8 cellular contexts compared by ENCODE assay signal in the genomic region with DNA sequence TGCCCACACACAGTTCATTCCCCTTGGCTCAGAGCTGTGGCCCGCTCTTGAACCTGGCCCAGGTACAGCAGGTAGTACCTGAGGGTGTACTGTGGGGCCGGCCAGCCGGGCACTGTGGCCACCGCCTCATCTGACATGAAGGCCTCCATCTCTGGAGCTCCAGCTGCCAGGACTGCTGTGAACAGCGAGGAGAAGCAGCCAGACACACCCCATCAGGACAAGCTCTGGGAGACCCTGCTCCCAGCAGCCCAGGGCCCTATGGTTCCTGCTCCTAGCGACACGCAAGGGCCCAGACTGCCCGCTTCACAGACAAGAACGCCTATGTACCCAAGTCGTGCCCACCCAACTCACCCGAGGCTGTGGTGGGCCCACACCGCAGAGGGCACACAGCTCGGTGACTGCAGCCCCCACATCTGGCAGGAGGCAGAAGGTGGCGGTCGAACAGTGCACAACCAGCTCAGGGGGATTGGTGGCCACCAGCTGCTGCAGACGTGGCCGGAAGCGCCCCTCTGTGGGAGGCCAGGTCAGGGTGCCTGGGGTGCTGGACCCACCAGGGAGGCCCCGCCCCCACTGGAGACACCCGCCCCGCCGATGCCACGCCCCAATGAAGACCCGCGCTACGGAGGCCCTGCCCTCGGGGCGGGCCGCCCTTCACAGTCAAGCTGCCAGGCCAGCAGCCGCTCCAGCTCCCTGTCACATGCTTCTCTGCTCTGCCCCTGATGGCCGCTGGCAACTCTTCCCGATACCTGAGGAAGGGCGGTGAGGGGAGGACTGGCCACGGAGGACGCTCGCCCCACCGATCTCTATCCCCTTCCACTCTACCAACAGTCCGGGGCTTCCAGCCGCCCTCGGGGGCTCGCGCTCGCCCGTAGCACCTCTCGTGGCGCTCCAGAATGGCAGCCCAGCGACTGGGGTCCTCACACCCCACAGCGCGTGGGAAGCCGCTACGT. TPM values are rescaled to one million over a fixed set of nuclear protein-coding genes. Genes with fewer than 3 reads are reported as not detected.
DNase-seq lines count a peak whose midpoint lies in the region; ATAC-seq, FAIRE-seq and TF ChIP-seq lines count a peak whose summit lies in the region.

No MANE protein-coding gene starts in this region.

- peak overlapping the region; percentile 65 for H3K4me3 ChIP-seq in H7 (ENCODE audit: insufficient read depth, low read depth, low read length)
- peak overlapping the region; percentile 32 to 97 for H3K4me3 ChIP-seq in gastroesophageal sphincter
- H3K4me3 ChIP-seq in neuronal stem cell (ENCODE audit: low read length in 2 of 2): peak overlapping the region; percentile 15 to 79
- H3K4me3 ChIP-seq in vagina: peak overlapping the region; percentile 79 to 83

- no peak for FAIRE-seq in D721Med (lab: Jason Lieb, UNC)

- H4K91ac ChIP-seq in neuronal stem cell (ENCODE audit: low read depth, low read length, poor library complexity): no peak overlapping the region

- TF ChIP-seq POLR2A in gastroesophageal sphincter (IDR thresholded peaks at IDR 0.05) (no peak), vagina (IDR thresholded peaks at IDR 0.05) (no peak)

- H2AFZ ChIP-seq in neuronal stem cell (ENCODE audit: low read length): peak overlapping the region; percentile 78

- ATAC-seq in gastroesophageal sphincter: peak; percentile 17

- peak overlapping the region; percentile 97 for H3K4me2 ChIP-seq in neuronal stem cell (ENCODE audit: insufficient read depth, low read length, poor library complexity, severe bottlenecking)

- H3K4ac ChIP-seq in neuronal stem cell (ENCODE audit: low read length): peak overlapping the region; percentile 66

- H3K27ac ChIP-seq in C4-2B (peak overlapping the region; percentile 94), gastroesophageal sphincter (peak overlapping the region; percentile 16 to 100 (median 95)), neuronal stem cell (replicated peaks; ENCODE audit: low read length) (peak overlapping the region; percentile 72), vagina (peak overlapping the region; percentile 77)

- intact Hi-C loops in vagina (cut with DNase I): no loop called here

- peak overlapping the region; percentile 99 for H2AK5ac ChIP-seq in neuronal stem cell (ENCODE audit: low read depth, low read length)

- H3K9me3 ChIP-seq in gastroesophageal sphincter (no peaks in the 10 kb centered on the region), neuronal stem cell (replicated peaks in 1 of 2; ENCODE audit: control insufficient read depth in 2 of 2, insufficient read depth in 1 of 2, low read depth in 1 of 2, low read length in 2 of 2) (peaks cover 0 to 2% of the 10 kb centered on the region in 2 donors), vagina (no peaks in the 10 kb centered on the region)

- H3K36me3 ChIP-seq in H7 (replicated peaks; ENCODE audit: control insufficient read depth, insufficient read depth, low read length): peaks cover 11% of the 10 kb centered on the region
- peaks cover 0 to 20% of the 10 kb centered on the region in 2 donors for H3K36me3 ChIP-seq in gastroesophageal sphincter
- H3K36me3 ChIP-seq in neuronal stem cell (replicated peaks in 1 of 2; ENCODE audit: control insufficient read depth in 2 of 2, insufficient read depth in 2 of 2, low read length in 2 of 2): peaks cover 22 to 35% of the 10 kb centered on the region in 2 donors
- peaks cover 0 to 17% of the 10 kb centered on the region in 2 donors for H3K36me3 ChIP-seq in vagina

- H3K79me1 ChIP-seq in neuronal stem cell (ENCODE audit: low read depth, low read length): peaks cover 30% of the 10 kb centered on the region

- peak overlapping the region; percentile 94 for H2BK15ac ChIP-seq in neuronal stem cell (ENCODE audit: low read length)

- H3K14ac ChIP-seq in neuronal stem cell (ENCODE audit: low read length): peak overlapping the region; percentile 56

- no peak for TF ChIP-seq EP300 in gastroesophageal sphincter (IDR thresholded peaks at IDR 0.05)

- peak overlapping the region; percentile 89 for H2BK12ac ChIP-seq in neuronal stem cell (ENCODE audit: low read length)

- peak overlapping the region; percentile 54 for H2BK120ac ChIP-seq in neuronal stem cell (ENCODE audit: low read depth, low read length)

- H3K18ac ChIP-seq in neuronal stem cell (ENCODE audit: low read length): peak overlapping the region; percentile 91

- peak overlapping the region; percentile 89 for H3K23ac ChIP-seq in neuronal stem cell (ENCODE audit: low read depth, low read length, poor library complexity)

- no peak overlapping the region for H4K8ac ChIP-seq in neuronal stem cell (ENCODE audit: low read depth, low read length)

- WGBS in gastroesophageal sphincter (ENCODE audit: low coverage in 1 of 2), 2 donors: 0% methylated on average over 8 of the region's 51 CpGs; no CpG with 5 or more reads in 1 of the 2 donors
- WGBS in neuronal stem cell (ENCODE audit: extremely low coverage in 2 of 2, insufficient read length in 2 of 2, insufficient replicate concordance in 1 of 2), 2 donors: no CpG with 5 or more reads among the region's 51 CpGs

- H3K4me1 ChIP-seq in gastroesophageal sphincter (peaks cover 0 to 72% (median 51%) of the 10 kb centered on the region in 3 donors), neuronal stem cell (ENCODE audit: control insufficient read depth in 2 of 2, insufficient read depth in 1 of 2, low read depth in 1 of 2, low read length in 2 of 2) (peaks cover 7 to 26% of the 10 kb centered on the region in 2 donors), vagina (peaks cover 75% of the 10 kb centered on the region)

- DNase-seq in H7 (peak; percentile 91), NCI-H748 treated with DMSO at 0.1 percent for 48 hours (lab: John Stamatoyannopoulos, UW) (peak; percentile 47), neuronal stem cell (ENCODE audit: low spot score) (peak; percentile 63), vagina (ENCODE audit: extremely low spot score in 2 of 2) (no peak), D721Med (ENCODE audit: insufficient read length, low spot score) (no peak)
- peak; percentile 35 for DNase-seq in activated T-helper 9 cell treated with anti-CD3 and anti-CD28 coated beads, Interleukin-2, amount 50 U/mL, for 16 hours (ENCODE audit: low read depth)

- H2BK5ac ChIP-seq in neuronal stem cell (ENCODE audit: low read length): peak overlapping the region; percentile 91

- H3K9ac ChIP-seq in neuronal stem cell (ENCODE audit: low read depth, low read length, poor library complexity): peak overlapping the region; percentile 80

- H3K27me3 ChIP-seq in H7 (ENCODE audit: control insufficient read depth, insufficient read depth, low read length) (no peaks in the 10 kb centered on the region), gastroesophageal sphincter (peaks cover 8% of the 10 kb centered on the region), neuronal stem cell (ENCODE audit: control insufficient read depth in 3 of 3, insufficient read depth in 3 of 3, low read depth in 1 of 3, low read length in 3 of 3) (peaks cover 0 to 14% (median 0%) of the 10 kb centered on the region in 3 experiments), vagina (no peaks in the 10 kb centered on the region)

- no peak for TF ChIP-seq CTCF in C4-2B (conservative IDR thresholded peaks at IDR 0.05)
- no peak for TF ChIP-seq CTCF in gastroesophageal sphincter (IDR thresholded peaks at IDR 0.05)
- TF ChIP-seq CTCF in vagina (IDR thresholded peaks at IDR 0.05): no peak
- TF ChIP-seq CTCF in D721Med (IDR thresholded peaks at IDR 0.05; ENCODE audit: insufficient read depth, missing control alignments): no peak

RNA-seq across cellular contexts. Expression of gene STUB1, which starts 1.1 kb away (rescaled TPM):
- 85.3 and 115 TPM in 2 replicates for total RNA-seq in H7 (2014; rRNA removed; shearing (Covaris generic))
- total RNA-seq in gastroesophageal sphincter: 100 to 1,000 TPM; 161 to 212 (median 179) TPM
- polyA plus RNA-seq in neuronal stem cell (2013, experiment 1 of 2): 68.3 TPM
- polyA plus RNA-seq in neuronal stem cell (2013, experiment 2 of 2): 66.0 TPM
- 124 TPM for total RNA-seq in vagina

RNA-seq across cellular contexts. Expression of gene RHBDL1, which starts 3.7 kb away (rescaled TPM):
- total RNA-seq in H7 (2014; rRNA removed; shearing (Covaris generic)): 3.1 and 5.9 TPM in 2 replicates
- total RNA-seq in gastroesophageal sphincter: 1 to 10 TPM in 3 of 4 donors, not detected in 1; 1.1 to 1.5 (median 1.3) TPM
- polyA plus RNA-seq in neuronal stem cell (2013, experiment 1 of 2): 2.2 TPM
- polyA plus RNA-seq in neuronal stem cell (2013, experiment 2 of 2): 1.8 TPM
- 1.7 TPM for total RNA-seq in vagina

RNA-seq across cellular contexts. Expression of gene JMJD8, which starts 5.0 kb away (rescaled TPM):
- total RNA-seq in H7 (2014; rRNA removed; shearing (Covaris generic)): 63.8 and 88.2 TPM in 2 replicates
- 100 to 1,000 TPM in 1 of 4 donors, 10 to 100 TPM in 3; 70.2 to 109 (median 90.5) TPM for total RNA-seq in gastroesophageal sphincter
- 34.8 TPM for polyA plus RNA-seq in neuronal stem cell (2013, experiment 1 of 2)
- 33.9 TPM for polyA plus RNA-seq in neuronal stem cell (2013, experiment 2 of 2)
- total RNA-seq in vagina: 62.9 TPM

RNA-seq across cellular contexts. Expression of gene WDR24, which starts 11.1 kb away (rescaled TPM):
- total RNA-seq in H7 (2014; rRNA removed; shearing (Covaris generic)): 18.3 and 18.9 TPM in 2 replicates
- total RNA-seq in gastroesophageal sphincter (10 to 100 TPM in 1 of 4 donors, 1 to 10 TPM in 3; 8.1 to 16.7 (median 9.6) TPM), vagina (12.3 TPM)
- 8.4 TPM for polyA plus RNA-seq in neuronal stem cell (2013, experiment 1 of 2)
- 8.3 TPM for polyA plus RNA-seq in neuronal stem cell (2013, experiment 2 of 2)

RNA-seq across cellular contexts. Expression of gene RHOT2, which starts 11.2 kb away (rescaled TPM):
- 164 and 174 TPM in 2 replicates for total RNA-seq in H7 (2014; rRNA removed; shearing (Covaris generic))
- total RNA-seq in gastroesophageal sphincter (10 to 100 TPM; 50.2 to 64.0 (median 55.0) TPM), vagina (91.1 TPM)
- polyA plus RNA-seq in neuronal stem cell (2013, experiment 1 of 2): 68.0 TPM
- polyA plus RNA-seq in neuronal stem cell (2013, experiment 2 of 2): 63.4 TPM

Comparison
In these comparisons a context has a peak if more than half of its experiments do, and no peak if none do; other contexts are left out.
1. DNase-seq: peak in H7 (single experiment), NCI-H748 treated with DMSO at 0.1 percent for 48 hours (single experiment), activated T-helper 9 cell treated with anti-CD3 and anti-CD28 coated beads, Interleukin-2, amount 50 U/mL, for 16 hours (single experiment) and neuronal stem cell (single experiment); none in vagina (0 of 2) and D721Med (single experiment).
2. Peak in every context shown above with its lines, with median percentiles within 50 percentile points of each other: H3K27ac ChIP-seq and H3K4me3 ChIP-seq.